21 cellular contexts compared by ENCODE assay signal in the genomic region with DNA sequence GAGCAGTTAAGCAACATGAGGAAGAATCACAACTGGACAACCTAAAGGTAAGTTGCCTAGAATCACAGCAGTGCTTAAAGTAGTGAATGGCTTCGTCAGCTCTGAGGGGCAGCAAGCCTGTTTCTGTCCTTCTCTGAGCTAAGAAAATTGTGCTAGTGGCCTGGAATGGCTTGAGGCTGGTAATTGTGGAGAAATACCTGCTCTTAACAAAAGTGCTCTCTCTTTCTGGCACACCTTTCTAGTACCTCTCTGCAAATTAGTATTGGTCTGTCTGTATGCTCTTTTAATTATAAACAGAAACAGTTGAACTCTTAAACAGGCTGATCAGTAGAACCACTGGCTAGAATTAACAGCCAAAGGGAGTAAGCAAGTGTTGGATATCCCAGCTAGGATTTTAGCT.
"Had no signal": no experiment of that assay in that cellular context is flagged by ENCODE, and none has a peak within 500 bp of the region (broad histone marks: within the 10 kb centered on the region; RNA-seq: fewer than 3 reads in every experiment).

No MANE protein-coding gene starts in this region.

- H3K9me3 Mint-ChIP-seq: activated T-cell treated with anti-CD3 and anti-CD28 coated beads, Interleukin-2, amount 50 U/mL, for 4 hours; nephron had no signal

- ATAC-seq: activated T-cell treated with anti-CD3 and anti-CD28 coated beads, Interleukin-2, amount 50 U/mL, for 4 hours; foreskin keratinocyte; sciatic nerve had no signal

- H3K27ac ChIP-seq: brain microvascular endothelial cell, foreskin keratinocyte, parathyroid adenoma had no signal

- H3K27ac Mint-ChIP-seq: memory B cell, nephron had no signal

- H3K4me3 Mint-ChIP-seq: activated T-cell treated with anti-CD3 and anti-CD28 coated beads, Interleukin-2, amount 50 U/mL, for 4 hours; dendritic cell treated with granulocyte-macrophage colony-stimulating factor and Interleukin-4, amounts not matched to agents 40 ng/mL and 50 ng/mL, for 4 days; memory B cell; nephron had no signal

- H3K27me3 ChIP-seq: brain microvascular endothelial cell, foreskin keratinocyte had no signal

- DNase-seq: activated CD4-positive, alpha-beta T cell treated with anti-CD3 and anti-CD28 coated beads, Interleukin-2, amount 50 U/mL, for 4 hours; activated CD8-positive, alpha-beta memory T cell treated with anti-CD3 and anti-CD28 coated beads for 24 hours; activated CD8-positive, alpha-beta memory T cell treated with anti-CD3 and anti-CD28 coated beads, Interleukin-2, amount 50 U/mL, for 4 hours; activated naive CD4-positive, alpha-beta T cell treated with Interleukin-2 at 50 U/mL for 16 hours; activated T-cell treated with anti-CD3 and anti-CD28 coated beads, Interleukin-2, amount 50 U/mL, for 4 hours; anterior cingulate cortex; brain microvascular endothelial cell; caudate nucleus; effector CD4-positive, alpha-beta T cell; erythroblast; foreskin keratinocyte; kidney; small intestine; stimulated activated CD4-positive, alpha-beta T cell treated with anti-CD3 and anti-CD28 coated beads, Interleukin-2, amount 100 ng/mL, for 24 hours; stimulated activated naive CD4-positive, alpha-beta T cell; T-helper 9 cell had no signal

- H3K36me3 ChIP-seq: brain microvascular endothelial cell had no signal

- H3K27me3 Mint-ChIP-seq: dendritic cell treated with granulocyte-macrophage colony-stimulating factor and Interleukin-4, amounts not matched to agents 40 ng/mL and 50 ng/mL, for 4 days; memory B cell had no signal
